In genomic region chr1:26288311-26288941, GRCh38 we compare ENCODE assay signal across 8 cellular contexts.
DNase-seq lines count a peak whose midpoint lies in the region; ATAC-seq and TF ChIP-seq lines count a peak whose summit lies in the region.

No MANE protein-coding gene starts in this region.

- H3K27ac ChIP-seq in HL-60 (replicated peaks) (peak overlapping the region; percentile 99), brain microvascular endothelial cell (no peak overlapping the region)

- H3K27me3 ChIP-seq in HL-60 (ENCODE audit: insufficient read depth, poor library complexity, severe bottlenecking) (no peaks in the 10 kb centered on the region), brain microvascular endothelial cell (replicated peaks) (no peaks in the 10 kb centered on the region)

- H3K4me3 ChIP-seq in HL-60 (replicated peaks; ENCODE audit: insufficient read depth, low read length): no peak overlapping the region
- H3K4me3 ChIP-seq in brain microvascular endothelial cell (ENCODE audit: low read depth, low read length): no peak overlapping the region

- no peak for ATAC-seq in HG03469 (IDR thresholded peaks at IDR 0.05; ENCODE audit: unreplicated experiment)
- ATAC-seq in HG03460 (IDR thresholded peaks at IDR 0.05; ENCODE audit: unreplicated experiment): no peak

- H3K36me3 ChIP-seq in brain microvascular endothelial cell (replicated peaks): peaks cover 11% of the 10 kb centered on the region

- peak; percentile 86 to 89 for DNase-seq in HL-60 (ENCODE audit: low read depth in 1 of 2, low spot score in 1 of 2)
- peak in 3 of 4 experiments; percentile 17 to 36 (median 28) for DNase-seq in activated CD4-positive, CD25-positive, alpha-beta regulatory T cell (lab: John Stamatoyannopoulos, UW)
- peak; percentile 39 for DNase-seq in ecto neural progenitor cell (ENCODE audit: low spot score)
- peak; percentile 57 to 82 for DNase-seq in stimulated activated CD4-positive, alpha-beta T cell treated with anti-CD3 and anti-CD28 coated beads, Interleukin-4, amount 100 ng/mL, for 4 hours
- no peak for DNase-seq in hepatic stellate cell (ENCODE audit: low spot score)
- no peak for DNase-seq in brain microvascular endothelial cell

- in situ Hi-C loops in brain microvascular endothelial cell (cut with HindIII; ENCODE audit: low pct_ligation_motif_present, low sequenced_read_pairs): no loop called here

- no peak for TF ChIP-seq CTCF in HL-60 (IDR thresholded peaks at IDR 0.05; ENCODE audit: insufficient read depth, low read length)
- TF ChIP-seq CTCF in brain microvascular endothelial cell (IDR thresholded peaks at IDR 0.05; ENCODE audit: low read depth, low read length, missing control alignments): no peak

Comparison
In these comparisons a context has a peak if more than half of its experiments do, and no peak if none do; other contexts are left out.
1. DNase-seq: peak in HL-60 (2 of 2), activated CD4-positive, CD25-positive, alpha-beta regulatory T cell (3 of 4), ecto neural progenitor cell (single experiment) and stimulated activated CD4-positive, alpha-beta T cell treated with anti-CD3 and anti-CD28 coated beads, Interleukin-4, amount 100 ng/mL, for 4 hours (2 of 2); none in hepatic stellate cell (single experiment) and brain microvascular endothelial cell (single experiment).